8 cellular contexts compared by ENCODE assay signal in genomic region chrX:149940015-149940716, GRCh38. TPM values are rescaled to one million over a fixed set of nuclear protein-coding genes. Genes with fewer than 3 reads are reported as not detected.
A peak's percentile ranks its signal among the peaks of the same experiment; 100 is the strongest.
DNase-seq lines count a peak whose midpoint lies in the region; ATAC-seq and TF ChIP-seq lines count a peak whose summit lies in the region.

No MANE protein-coding gene starts in this region.

- no peaks in the 10 kb centered on the region for H3K9me1 ChIP-seq in IMR-90 (ENCODE audit: insufficient read depth, low read length)

- H3K4me1 ChIP-seq in IMR-90 (ENCODE audit: control insufficient read depth, insufficient read depth, low read length) (no peaks in the 10 kb centered on the region), OCI-LY7 (ENCODE audit: insufficient read depth, low read length, poor library complexity, severe bottlenecking) (no peaks in the 10 kb centered on the region)

- WGBS in IMR-90 (ENCODE audit: extremely low coverage in 2 of 2, insufficient read length in 1 of 2), 2 experiments: 28% methylated on average over 22 of the region's 27 CpGs; no CpG with 5 or more reads in 1 of the 2 experiments

- H4K8ac ChIP-seq in IMR-90 (ENCODE audit: low read depth in 2 of 2, low read length in 2 of 2): peak overlapping the region in 1 of 2 experiments; percentile 86; a peak in 1 of 4 replicates

- H4K5ac ChIP-seq in IMR-90 (ENCODE audit: low read depth, low read length): no peak overlapping the region

- TF ChIP-seq RAD21 in IMR-90 (IDR thresholded peaks at IDR 0.05; ENCODE audit: low read length): no peak; the same call in 1 of the 2 replicates

- no peak overlapping the region for H2AK5ac ChIP-seq in IMR-90 (ENCODE audit: low read depth, low read length)

- BruUV-seq in IMR-90 (replicated peaks; lab: Mats Ljungman, UMichigan) (no TSS peak), OCI-LY7 (replicated peaks; lab: Mats Ljungman, UMichigan) (no TSS peak)

- no peaks in the 10 kb centered on the region for H4K20me1 ChIP-seq in IMR-90 (ENCODE audit: insufficient read depth, low read length)
- no peaks in the 10 kb centered on the region for H4K20me1 ChIP-seq in OCI-LY7 (ENCODE audit: insufficient read depth, low read length)

- ATAC-seq in GM21529 (IDR thresholded peaks at IDR 0.05; ENCODE audit: unreplicated experiment) (peak; percentile 50), IMR-90 (ENCODE audit: low read depth) (peak; percentile 72)

- H3K27ac ChIP-seq in IMR-90 (ENCODE audit: insufficient read depth, low read length): peak overlapping the region; percentile 90
- H3K27ac ChIP-seq in OCI-LY7 (ENCODE audit: low read depth, low read length, poor library complexity, severe bottlenecking): peak overlapping the region; percentile 81

- H3K27me3 ChIP-seq in IMR-90 (ENCODE audit: control insufficient read depth, insufficient read depth, low read length): no peaks in the 10 kb centered on the region

- TF ChIP-seq POLR2A in IMR-90 (IDR thresholded peaks at IDR 0.05; ENCODE audit: low read depth, low read length): peak; percentile 72

- POLR2A ChIA-PET in IMR-90 (lab: Charles Lee; ENCODE audit: unreplicated experiment): no interaction called here
- POLR2A ChIA-PET in OCI-LY7 (lab: Charles Lee): interaction anchor here (0.8 to 3.8 kb wide), 5 partner anchors 52 to 1457 kb away, joined by 3 to 27 read pairs (median 5); partner anchors contain the start of genes EOLA1 and VMA21

- H3K14ac ChIP-seq in IMR-90 (replicated peaks; ENCODE audit: low read depth, low read length): peak overlapping the region; percentile 88

- intact Hi-C loops in IMR-90 (cut with micrococcal nuclease) (no loop called here), OCI-LY7 (cut with micrococcal nuclease; ENCODE audit: unreplicated experiment) (no loop called here)

- peak; percentile 97 for DNase-seq in DMS53 (lab: John Stamatoyannopoulos, UW)
- peak; percentile 98 for DNase-seq in IMR-90
- DNase-seq in OCI-LY7 (ENCODE audit: low spot score): peak; percentile 90
- peak; percentile 83 for DNase-seq in activated T-cell treated with anti-CD3 and anti-CD28 coated beads for 48 hours (ENCODE audit: low read depth)
- DNase-seq in epithelial cell of proximal tubule (ENCODE audit: low read depth): peak; percentile 74
- peak; percentile 93 for DNase-seq in mucosa of gallbladder (ENCODE audit: low spot score)
- peak; percentile 84 for DNase-seq in stimulated activated CD8-positive, alpha-beta memory T cell treated with anti-CD3 and anti-CD28 coated beads, Interleukin-4, amount 100 ng/mL, for 24 hours (ENCODE audit: low read depth)

- peak overlapping the region; percentile 97 for H2AK9ac ChIP-seq in IMR-90 (replicated peaks; ENCODE audit: low read depth, low read length, poor library complexity)

- H3K4ac ChIP-seq in IMR-90 (ENCODE audit: low read depth, low read length): peak overlapping the region; percentile 69

- no peaks in the 10 kb centered on the region for H3K9me3 ChIP-seq in IMR-90 (ENCODE audit: control insufficient read depth, insufficient read depth, low read length)
- H3K9me3 ChIP-seq in OCI-LY7 (ENCODE audit: low read length): no peaks in the 10 kb centered on the region

- peaks cover 11% of the 10 kb centered on the region for H3K79me2 ChIP-seq in OCI-LY7 (ENCODE audit: insufficient read depth, low read depth, low read length)

- H3K79me1 ChIP-seq in IMR-90 (ENCODE audit: low read depth in 1 of 2, low read length in 2 of 2): no peaks in the 10 kb centered on the region; a peak in 1 of 4 replicates

- peak; percentile 57 for TF ChIP-seq CTCF in IMR-90 (conservative IDR thresholded peaks at IDR 0.05; ENCODE audit: low read depth, low read length)
- no peak for TF ChIP-seq CTCF in OCI-LY7 (conservative IDR thresholded peaks at IDR 0.05; ENCODE audit: low read length)
- no peak for TF ChIP-seq CTCF in epithelial cell of proximal tubule (conservative IDR thresholded peaks at IDR 0.05; ENCODE audit: low read depth, low read length)

- H3K18ac ChIP-seq in IMR-90 (ENCODE audit: low read depth, low read length): peak overlapping the region; percentile 21; the same call in 1 of the 2 replicates

- H3K4me2 ChIP-seq in IMR-90 (ENCODE audit: low read depth, low read length) (peak overlapping the region; percentile 24), OCI-LY7 (ENCODE audit: low read length) (peak overlapping the region; percentile 95)

- H3K56ac ChIP-seq in IMR-90 (ENCODE audit: extremely low read depth, insufficient read depth, low read length): no peak overlapping the region

- peak overlapping the region; percentile 85 for H2BK5ac ChIP-seq in IMR-90 (ENCODE audit: low read depth, low read length, poor library complexity, severe bottlenecking)

- H3K9me2 ChIP-seq in OCI-LY7 (ENCODE audit: insufficient read depth, low read length): no peaks in the 10 kb centered on the region

- in situ Hi-C loops in IMR-90 (cut with MboI; ENCODE audit: low sequenced_read_pairs): no loop called here

- H2BK15ac ChIP-seq in IMR-90 (ENCODE audit: low read depth, low read length): no peak overlapping the region

- CTCF ChIA-PET in IMR-90 (lab: Yijun Ruan, JAX): interaction anchor here (0.6 to 0.8 kb wide), 3 partner anchors 10 to 544 kb away, joined by 3 to 4 read pairs (median 3); no protein-coding TSS in a partner anchor
- CTCF ChIA-PET in OCI-LY7 (lab: Charles Lee; ENCODE audit: unreplicated experiment): interaction anchor here (1.0 to 1.4 kb wide), 3 partner anchors 9 to 752 kb away, joined by 3 to 11 read pairs (median 4); partner anchors contain the start of gene EOLA1

- peak overlapping the region; percentile 89 for H2AFZ ChIP-seq in IMR-90 (replicated peaks; ENCODE audit: low read length, poor library complexity)
- H2AFZ ChIP-seq in OCI-LY7 (ENCODE audit: low read length): no peak overlapping the region

- dilution Hi-C loops in IMR-90 (cut with HindIII; ENCODE audit: low sequenced_read_pairs, unreplicated experiment): no loop called here

- H2BK20ac ChIP-seq in IMR-90 (ENCODE audit: low read depth, low read length): no peak overlapping the region

- 0 out of 2 replicates have a peak overlapping the region, but pooled peaks have one; percentile 8 for H3K23ac ChIP-seq in IMR-90 (ENCODE audit: low read depth, low read length)

- H3K4me3 ChIP-seq in IMR-90 (ENCODE audit: insufficient read depth, low read depth, low read length) (peak overlapping the region; percentile 71), OCI-LY7 (ENCODE audit: low read depth, low read length, poor library complexity, severe bottlenecking) (peak overlapping the region; percentile 74), epithelial cell of proximal tubule (ENCODE audit: low read depth, low read length) (peak overlapping the region; percentile 60)

- peak overlapping the region; percentile 59 for H2BK120ac ChIP-seq in IMR-90 (ENCODE audit: low read depth, low read length)

- peak overlapping the region; percentile 49 for H3K9ac ChIP-seq in IMR-90 (ENCODE audit: low read depth, low read length)

- H4K91ac ChIP-seq in IMR-90 (ENCODE audit: insufficient read depth, low read depth, low read length): peak overlapping the region; percentile 83; the same call in 1 of the 2 replicates

- H3K36me3 ChIP-seq in IMR-90 (ENCODE audit: control insufficient read depth, insufficient read depth, low read length) (no peaks in the 10 kb centered on the region; the same call in 1 of the 2 replicates), OCI-LY7 (ENCODE audit: insufficient read depth, low read length) (no peaks in the 10 kb centered on the region)

TF ChIP-seq in IMR-90, 13 proteins besides CTCF, POLR2A, EP300 and RAD21:
- TF ChIP-seq RCOR1 (IDR thresholded peaks at IDR 0.05; ENCODE audit: insufficient replicate concordance, low read length) (no peak), MAZ (IDR thresholded peaks at IDR 0.05; ENCODE audit: borderline replicate concordance, low read depth, low read length) (peak; percentile 88), MXI1 (IDR thresholded peaks at IDR 0.05; ENCODE audit: borderline replicate concordance, low read depth, low read length) (no peak), SMC3 (IDR thresholded peaks at IDR 0.05; ENCODE audit: low read depth, low read length) (peak; percentile 57)

RNA-seq across cellular contexts. Expression of gene EOLA2, which starts 1.9 kb away (rescaled TPM):
- total RNA-seq in IMR-90 (2012; rRNA removed): 22.5 and 23.7 TPM in 2 replicates
- polyA plus RNA-seq in IMR-90 (2012; rRNA removed): 46.5 and 51.4 TPM in 2 replicates
- polyA plus RNA-seq in IMR-90 (2012; cell fraction: cytosol; rRNA removed): 24.4 and 37.3 TPM in 2 replicates
- polyA plus RNA-seq in IMR-90 (2012; cell fraction: nucleus; rRNA removed; ENCODE audit: low replicate concordance): 40.1 and 107 TPM in 2 replicates
- total RNA-seq in OCI-LY7 (2014; rRNA removed; shearing (Covaris generic)): 20.0 and 21.5 TPM in 2 replicates
- 37.1 and 43.2 TPM in 2 replicates for total RNA-seq in OCI-LY7 (2022)
- total RNA-seq in epithelial cell of proximal tubule: 18.7 and 24.4 TPM in 2 replicates
- total RNA-seq in mucosa of gallbladder: 30.2 TPM

RNA-seq across cellular contexts. Expression of gene HSFX4, which starts 10.8 kb away (rescaled TPM):
- total RNA-seq in IMR-90 (2012; rRNA removed) (not detected in 2 replicates), OCI-LY7 (2022) (not detected in 2 replicates), epithelial cell of proximal tubule (not detected in 2 replicates), mucosa of gallbladder (not detected)
- polyA plus RNA-seq in IMR-90 (2012; rRNA removed): not detected in 2 replicates
- polyA plus RNA-seq in IMR-90 (2012; cell fraction: cytosol; rRNA removed): not detected in 2 replicates
- polyA plus RNA-seq in IMR-90 (2012; cell fraction: nucleus; rRNA removed; ENCODE audit: low replicate concordance): not detected in 2 replicates
- total RNA-seq in OCI-LY7 (2014; rRNA removed; shearing (Covaris generic)): not detected in 2 replicates

RNA-seq across cellular contexts. Expression of gene MAGEA8, which starts 59.2 kb away (rescaled TPM):
- total RNA-seq in IMR-90 (2012; rRNA removed) (not detected in 2 replicates), OCI-LY7 (2022) (not detected in 2 replicates), epithelial cell of proximal tubule (not detected in 2 replicates), mucosa of gallbladder (not detected)
- polyA plus RNA-seq in IMR-90 (2012; rRNA removed): not detected in 2 replicates
- polyA plus RNA-seq in IMR-90 (2012; cell fraction: cytosol; rRNA removed): not detected in 2 replicates
- not detected in 2 replicates for polyA plus RNA-seq in IMR-90 (2012; cell fraction: nucleus; rRNA removed; ENCODE audit: low replicate concordance)
- not detected in 2 replicates for total RNA-seq in OCI-LY7 (2014; rRNA removed; shearing (Covaris generic))

Comparison
In these comparisons a context has a peak if more than half of its experiments do, and no peak if none do; other contexts are left out.
1. Peak in every context shown above with its lines: DNase-seq, ATAC-seq, H3K4me3 ChIP-seq and H3K27ac ChIP-seq.